Comparison of ENCODE assay signal across 9 cellular contexts in the genomic region with DNA sequence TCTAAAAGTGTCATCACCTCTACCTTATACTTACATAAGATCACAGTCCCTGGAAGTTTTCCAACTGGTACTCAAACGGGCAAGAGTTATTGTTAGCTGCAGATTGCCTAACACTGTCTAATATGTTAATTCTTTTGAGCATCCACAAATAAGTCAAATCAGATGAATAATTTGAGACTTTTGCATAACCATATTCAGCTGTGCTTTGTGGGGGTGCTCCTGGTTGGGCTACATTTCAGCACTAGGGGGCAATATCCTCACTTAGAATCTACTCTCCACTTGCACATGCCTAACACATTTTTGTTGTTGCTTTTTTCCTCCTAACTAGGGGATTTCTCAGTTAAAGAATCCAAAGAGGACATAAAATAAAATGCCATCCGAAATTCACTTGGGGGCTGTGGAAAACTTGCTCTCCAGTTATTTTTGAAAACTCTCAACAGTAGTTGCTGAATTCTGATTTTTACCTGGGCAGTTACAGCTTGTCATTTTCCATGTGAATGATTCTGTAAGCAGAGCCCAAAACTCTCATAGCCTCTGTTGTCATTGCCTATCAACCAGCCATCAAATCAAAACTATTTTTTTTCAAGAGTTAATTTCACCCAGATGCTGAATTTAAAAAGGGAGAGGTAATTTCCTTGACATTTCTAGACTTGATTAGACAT.
DNase-seq lines count a peak whose midpoint lies in the region; ATAC-seq and TF ChIP-seq lines count a peak whose summit lies in the region.
"Had no signal": no experiment of that assay in that cellular context is flagged by ENCODE, and none has a peak within 500 bp of the region (broad histone marks: within the 10 kb centered on the region; RNA-seq: fewer than 3 reads in every experiment).

No MANE protein-coding gene starts in this region.

- H3K27me3 ChIP-seq in sigmoid colon, result no peaks in the 10 kb centered on the region

- peaks cover 1% of the 10 kb centered on the region for H3K36me3 Mint-ChIP-seq in chondrocyte (ENCODE audit: low read depth)
- H3K36me3 Mint-ChIP-seq in memory B cell, result no peaks in the 10 kb centered on the region
- H3K36me3 Mint-ChIP-seq: natural killer cell treated with Interleukin-12 subunit alpha and Interleukin-12 subunit beta and Interleukin-15 and Interleukin-18, amount 100 ng/mL, for 72 hours had no signal

- H3K9me3 ChIP-seq in sigmoid colon, result no peaks in the 10 kb centered on the region

- H3K9me3 Mint-ChIP-seq in chondrocyte (ENCODE audit: low read depth) (no peaks in the 10 kb centered on the region), memory B cell (no peaks in the 10 kb centered on the region)
- H3K9me3 Mint-ChIP-seq: natural killer cell treated with Interleukin-12 subunit alpha and Interleukin-12 subunit beta and Interleukin-15 and Interleukin-18, amount 100 ng/mL, for 72 hours had no signal

- DNase-seq in stimulated activated naive CD4-positive, alpha-beta T cell (lab: John Stamatoyannopoulos, UW), result peak in 4 of 6 experiments; percentile 1 to 8 (median 2)
- no peak for DNase-seq in stimulated activated naive CD4-positive, alpha-beta T cell treated with Interleukin-2 at 50 U/mL for 16 hours (lab: John Stamatoyannopoulos, UW)
- DNase-seq in Jurkat, Clone E6-1 (ENCODE audit: low read depth, low spot score), result peak; percentile 50
- DNase-seq in SK-N-DZ (ENCODE audit: low spot score), result peak; percentile 49
- no peak for DNase-seq in chondrocyte (ENCODE audit: low spot score)
- DNase-seq in memory B cell (ENCODE audit: low spot score in 2 of 2), result peak; percentile 24 to 45
- DNase-seq in sigmoid colon, result no peak

- no peak overlapping the region for H3K27ac ChIP-seq in sigmoid colon

- H3K4me1 Mint-ChIP-seq in chondrocyte (ENCODE audit: low read depth) (peaks cover 11% of the 10 kb centered on the region), memory B cell (no peaks in the 10 kb centered on the region)

- WGBS in sigmoid colon, 2 donors, result 3 to 15% methylated on average over 2 of the region's 2 CpGs

- no peak for TF ChIP-seq POLR2A in sigmoid colon (IDR thresholded peaks at IDR 0.05)

- H3K4me1 ChIP-seq in sigmoid colon, result peaks cover 0 to 6% (median 0%) of the 10 kb centered on the region in 4 donors

- no peak overlapping the region for H3K4me3 Mint-ChIP-seq in chondrocyte (ENCODE audit: unreplicated experiment)
- no peak overlapping the region for H3K4me3 Mint-ChIP-seq in memory B cell
- H3K4me3 Mint-ChIP-seq: natural killer cell treated with Interleukin-12 subunit alpha and Interleukin-12 subunit beta and Interleukin-15 and Interleukin-18, amount 100 ng/mL, for 72 hours had no signal

- peaks cover 15% of the 10 kb centered on the region for H3K27me3 Mint-ChIP-seq in chondrocyte (ENCODE audit: low read depth)
- H3K27me3 Mint-ChIP-seq in memory B cell, result no peaks in the 10 kb centered on the region

- H3K36me3 ChIP-seq in sigmoid colon, result no peaks in the 10 kb centered on the region

- no peak for TF ChIP-seq EP300 in sigmoid colon (IDR thresholded peaks at IDR 0.05)

- no peak overlapping the region for H3K4me3 ChIP-seq in Jurkat, Clone E6-1 (ENCODE audit: low read length)
- no peak overlapping the region for H3K4me3 ChIP-seq in sigmoid colon

- intact Hi-C loops in sigmoid colon (cut with DNase I), result loop anchor here (5.0 kb wide), 1 partner anchor 149 kb away; no protein-coding TSS in a partner anchor

- TF ChIP-seq CTCF in chondrocyte (IDR thresholded peaks at IDR 0.05), result peak; percentile 92
- TF ChIP-seq CTCF in sigmoid colon (IDR thresholded peaks at IDR 0.05), result peak in 2 of 4 experiments; percentile 44 to 51

- ATAC-seq in GM21723 (IDR thresholded peaks at IDR 0.05; ENCODE audit: unreplicated experiment), result peak; percentile 91
- peak; percentile 81 for ATAC-seq in memory B cell (ENCODE audit: low read depth)

- no peak overlapping the region for H3K27ac Mint-ChIP-seq in chondrocyte (ENCODE audit: unreplicated experiment)
- H3K27ac Mint-ChIP-seq in memory B cell, result no peak overlapping the region
- H3K27ac Mint-ChIP-seq: natural killer cell treated with Interleukin-12 subunit alpha and Interleukin-12 subunit beta and Interleukin-15 and Interleukin-18, amount 100 ng/mL, for 72 hours had no signal

Comparison
In these comparisons a context has a peak if more than half of its experiments do, and no peak if none do; other contexts are left out.
1. DNase-seq: peak in stimulated activated naive CD4-positive, alpha-beta T cell (4 of 6), Jurkat, Clone E6-1 (single experiment), SK-N-DZ (single experiment) and memory B cell (2 of 2); none in stimulated activated naive CD4-positive, alpha-beta T cell treated with Interleukin-2 at 50 U/mL for 16 hours (single experiment), chondrocyte (single experiment) and sigmoid colon (single experiment).